ENCODE assay signal across 26 cellular contexts in the genomic region with DNA sequence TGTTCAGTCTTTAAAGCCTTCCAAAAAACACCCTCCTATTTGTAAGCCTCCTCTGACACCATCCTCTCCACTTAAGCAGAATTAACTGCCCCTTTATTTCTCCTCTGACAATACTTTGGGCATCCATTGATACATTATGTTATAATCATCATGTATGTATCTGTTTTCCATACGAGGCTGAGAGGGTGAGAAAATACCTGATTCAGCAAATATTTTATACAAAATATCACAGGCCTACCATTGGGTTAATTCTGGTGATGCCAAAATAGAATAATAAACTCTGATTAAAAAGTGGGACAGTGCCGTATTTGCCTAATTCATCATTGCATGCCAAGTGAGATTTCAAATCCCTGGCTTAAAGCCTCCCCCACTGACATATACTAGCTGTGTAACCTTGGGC.
"Had no signal": no experiment of that assay in that cellular context is flagged by ENCODE, and none has a peak within 500 bp of the region (broad histone marks: within the 10 kb centered on the region; RNA-seq: fewer than 3 reads in every experiment).

No MANE protein-coding gene starts in this region.

- H3K4me3 Mint-ChIP-seq: immature natural killer cell; mesothelial cell of epicardium; naive B cell; natural killer cell; stimulated activated memory B cell treated with anti-CD40 and anti-IgM and Interleukin-4, amounts not matched to agents 10 μg/mL and 1 μg/mL and 100 μg/mL, for 72 hours; stimulated activated naive CD8-positive, alpha-beta T cell treated with anti-CD3 and anti-CD28 coated beads, Interleukin-15, amount 100 ng/mL, for 72 hours had no signal

- H3K27ac Mint-ChIP-seq: immature natural killer cell; mesothelial cell of epicardium; natural killer cell; stimulated activated memory B cell treated with anti-CD40 and anti-IgM and Interleukin-4, amounts not matched to agents 10 μg/mL and 1 μg/mL and 100 μg/mL, for 72 hours; stimulated activated naive CD8-positive, alpha-beta T cell treated with anti-CD3 and anti-CD28 coated beads, Interleukin-15, amount 100 ng/mL, for 72 hours had no signal

- H3K9me3 ChIP-seq: left lung, lower lobe of right lung, pancreas, psoas muscle, transverse colon, upper lobe of left lung, vagina had no signal

- H3K27me3 Mint-ChIP-seq: naive B cell; stimulated activated memory B cell treated with anti-CD40 and anti-IgM and Interleukin-4, amounts not matched to agents 10 μg/mL and 1 μg/mL and 100 μg/mL, for 72 hours; stimulated activated naive CD8-positive, alpha-beta T cell treated with anti-CD3 and anti-CD28 coated beads, Interleukin-15, amount 100 ng/mL, for 72 hours had no signal

- ATAC-seq: left lung; lower lobe of right lung; natural killer cell; psoas muscle; stimulated activated memory B cell treated with anti-CD40 and anti-IgM and Interleukin-4, amounts not matched to agents 10 μg/mL and 1 μg/mL and 100 μg/mL, for 72 hours; stimulated activated naive CD8-positive, alpha-beta T cell treated with anti-CD3 and anti-CD28 coated beads, Interleukin-15, amount 100 ng/mL, for 72 hours had no signal

- H3K4me1 ChIP-seq: left lung, lower lobe of right lung, pancreas, psoas muscle, upper lobe of left lung, vagina had no signal

- FAIRE-seq: islet of Langerhans, pancreas had no signal

- DNase-seq: hypothalamus; immature natural killer cell; kidney; left colon; left lung; lower lobe of right lung; mesendoderm; naive B cell; natural killer cell; nucleus accumbens; pancreas; psoas muscle; stimulated activated CD4-positive, alpha-beta T cell treated with anti-CD3 and anti-CD28 coated beads, Interleukin-1b, Interleukin-23, amount 100 ng/mL, for 48 hours; stimulated activated CD4-positive, alpha-beta T cell treated with anti-CD3 and anti-CD28 coated beads, Interleukin-2, amount 100 ng/mL, for 48 hours; stimulated activated CD4-positive, alpha-beta T cell treated with anti-CD3 and anti-CD28 coated beads, Interleukin-4, amount 100 ng/mL, for 4 hours; stimulated activated CD8-positive, alpha-beta memory T cell treated with anti-CD3 and anti-CD28 coated beads, Interleukin-4, amount 100 ng/mL, for 48 hours; stimulated activated naive CD4-positive, alpha-beta T cell treated with Interleukin-2 at 50 U/mL for 16 hours; stimulated activated naive CD8-positive, alpha-beta T cell treated with anti-CD3 and anti-CD28 coated beads, Interleukin-15, amount 100 ng/mL, for 72 hours; substantia nigra; transverse colon; upper lobe of left lung had no signal

- H3K27me3 ChIP-seq: left lung, pancreas, transverse colon, upper lobe of left lung, vagina had no signal

- H3K4me1 Mint-ChIP-seq: immature natural killer cell; naive B cell; natural killer cell; stimulated activated memory B cell treated with anti-CD40 and anti-IgM and Interleukin-4, amounts not matched to agents 10 μg/mL and 1 μg/mL and 100 μg/mL, for 72 hours; stimulated activated naive CD8-positive, alpha-beta T cell treated with anti-CD3 and anti-CD28 coated beads, Interleukin-15, amount 100 ng/mL, for 72 hours had no signal

- H3K9me3 Mint-ChIP-seq: mesothelial cell of epicardium had no signal

- H3K4me2 ChIP-seq: smooth muscle cell had no signal

- H3K4me3 ChIP-seq: left lung, lower lobe of right lung, pancreas, psoas muscle, smooth muscle cell, transverse colon, upper lobe of left lung, vagina had no signal

- H3K36me3 Mint-ChIP-seq: immature natural killer cell; mesothelial cell of epicardium; naive B cell; natural killer cell; stimulated activated memory B cell treated with anti-CD40 and anti-IgM and Interleukin-4, amounts not matched to agents 10 μg/mL and 1 μg/mL and 100 μg/mL, for 72 hours had no signal

- H3K27ac ChIP-seq: left lung, lower lobe of right lung, pancreas, psoas muscle, transverse colon, upper lobe of left lung, vagina had no signal

- H3K36me3 ChIP-seq: left lung, lower lobe of right lung, pancreas, transverse colon, upper lobe of left lung, vagina had no signal
